Comparison of ENCODE assay signal across 20 cellular contexts in the genomic region with DNA sequence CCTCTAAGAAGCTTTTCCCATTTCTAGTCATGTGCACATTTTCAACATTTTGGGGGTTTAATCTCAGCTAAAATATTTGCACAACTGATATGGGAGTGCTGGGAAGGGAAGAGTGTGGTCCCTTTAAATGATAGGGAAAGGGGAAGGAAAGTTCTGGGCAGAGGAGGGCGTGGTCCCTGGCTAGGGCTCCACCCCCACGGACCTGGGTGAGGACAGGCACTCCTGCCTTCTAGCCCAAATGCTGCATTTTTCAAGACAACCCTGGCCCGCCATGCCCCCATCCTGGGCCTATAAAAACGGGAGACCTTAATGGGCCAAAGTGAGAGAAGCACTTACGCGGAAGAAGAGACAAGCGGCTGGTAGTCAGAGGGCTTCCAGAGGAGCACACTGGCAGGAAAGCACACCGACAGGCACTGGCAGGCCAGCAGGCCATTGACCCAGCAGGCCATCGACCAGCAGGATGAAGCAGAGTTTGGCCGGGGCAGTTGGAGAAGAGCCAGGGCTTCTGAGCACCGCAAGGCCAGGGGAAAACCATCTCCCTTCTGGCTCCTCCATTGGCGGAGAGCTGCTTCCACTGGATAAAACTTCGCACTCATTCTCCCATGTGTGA.
DNase-seq lines count a peak whose midpoint lies in the region; ATAC-seq and TF ChIP-seq lines count a peak whose summit lies in the region.
"Had no signal": no experiment of that assay in that cellular context is flagged by ENCODE, and none has a peak within 500 bp of the region (broad histone marks: within the 10 kb centered on the region; RNA-seq: fewer than 3 reads in every experiment).

No MANE protein-coding gene starts in this region.

- ATAC-seq in right lobe of liver (peak; percentile 94 to 99 (median 96)), mucosa of descending colon (no peak)
- ATAC-seq: K562, Right ventricle myocardium inferior had no signal

- H3K36me3 ChIP-seq in right lobe of liver (no peaks in the 10 kb centered on the region), mucosa of descending colon (ENCODE audit: low read depth) (no peaks in the 10 kb centered on the region)
- H3K36me3 ChIP-seq: BE2C, HAP-1, MG63 had no signal

- H3K9me3 ChIP-seq in right lobe of liver: no peaks in the 10 kb centered on the region
- no peaks in the 10 kb centered on the region for H3K9me3 ChIP-seq in mucosa of descending colon
- H3K9me3 ChIP-seq: BE2C, HAP-1, MG63 had no signal

- peak; percentile 32 for DNase-seq in HuH-7.5 (ENCODE audit: low spot score)
- DNase-seq in cerebellum (ENCODE audit: low spot score): peak; percentile 71
- peak; percentile 91 to 96 (median 94) for DNase-seq in right lobe of liver
- peak; percentile 5 for DNase-seq in occipital lobe (lab: John Stamatoyannopoulos, UW)
- no peak for DNase-seq in hepatic stellate cell (ENCODE audit: low spot score)
- DNase-seq in COLO668 (lab: John Stamatoyannopoulos, UW; ENCODE audit: unreplicated experiment): no peak
- DNase-seq in mucosa of descending colon: no peak
- DNase-seq: BE2C, EL, MG63, NCI-H1048, NCI-H1417 treated with DMSO at 0.1 percent for 48 hours, NCI-H187 treated with DMSO at 0.1 percent for 48 hours, NCI-H2107, NCI-H446 treated with DMSO at 0.1 percent for 48 hours, NCI-H526 treated with DMSO at 0.1 percent for 48 hours, OCI-M1 had no signal

- 20% methylated on average over 1 of the region's 13 CpGs for WGBS in right lobe of liver (ENCODE audit: insufficient coverage, low coverage, low lambda C conversion rate, missing lambda C conversion rate)

- no peak for TF ChIP-seq CTCF in right lobe of liver (IDR thresholded peaks at IDR 0.05)
- TF ChIP-seq CTCF in mucosa of descending colon (IDR thresholded peaks at IDR 0.05): no peak

- no peaks in the 10 kb centered on the region for H3K27me3 ChIP-seq in right lobe of liver
- H3K27me3 ChIP-seq: BE2C, MG63 had no signal

- H3K27ac ChIP-seq in right lobe of liver: peak overlapping the region; percentile 77 to 96 (median 93)

- H3K4me1 ChIP-seq in right lobe of liver (peaks cover 0 to 7% (median 0%) of the 10 kb centered on the region in 4 donors), mucosa of descending colon (ENCODE audit: low read depth) (peaks cover 5% of the 10 kb centered on the region)
- H3K4me1 ChIP-seq: BE2C had no signal

- intact Hi-C loops in right lobe of liver (cut with DNase I): no loop called here
- intact Hi-C loops in mucosa of descending colon (cut with DNase I, micrococcal nuclease): no loop called here

- peak; percentile 52 for TF ChIP-seq POLR2A in right lobe of liver (IDR thresholded peaks at IDR 0.05)

- H3K4me3 ChIP-seq in right lobe of liver (peak overlapping the region; percentile 31 to 66 (median 59)), mucosa of descending colon (no peak overlapping the region)
- H3K4me3 ChIP-seq: HAP-1, K562, MG63 had no signal

Comparison
In these comparisons a context has a peak if more than half of its experiments do, and no peak if none do; other contexts are left out.
1. DNase-seq: peak in HuH-7.5 (single experiment), cerebellum (single experiment), right lobe of liver (3 of 3) and occipital lobe (single experiment); none in hepatic stellate cell (single experiment), COLO668 (single experiment) and mucosa of descending colon (0 of 3).